8 cellular contexts compared by ENCODE assay signal in genomic region chr10:15106352-15107013, GRCh38. TPM values are rescaled to one million over a fixed set of nuclear protein-coding genes. Genes with fewer than 3 reads are reported as not detected.
DNase-seq lines count a peak whose midpoint lies in the region; ATAC-seq lines count a peak whose summit lies in the region.

No MANE protein-coding gene starts in this region.

- intact Hi-C loops in Right ventricle myocardium inferior (cut with DNase I) (loop anchor here (5.0 to 10.0 kb wide), 2 partner anchors 272 to 609 kb away; partner anchors contain the start of genes CDNF, HSPA14 and MSANTD7), cardiac septum (cut with DNase I) (loop anchor here (5.0 kb wide), 1 partner anchor 609 kb away; no protein-coding TSS in a partner anchor)

- ATAC-seq in Right ventricle myocardium inferior (peak; percentile 77), HG03025 (IDR thresholded peaks at IDR 0.05; ENCODE audit: low FRiP score, unreplicated experiment) (peak; percentile 69)

- DNase-seq in Right ventricle myocardium inferior (ENCODE audit: missing footprints) (peak; percentile 84), cardiac septum (ENCODE audit: low spot score) (no peak), NCI-H526 treated with DMSO at 0.1 percent for 48 hours (lab: John Stamatoyannopoulos, UW) (peak; percentile 8), dermis blood vessel endothelial cell (peak; percentile 85), medulla oblongata (ENCODE audit: extremely low spot score) (peak; percentile 78)
- peak; percentile 30 to 63 for DNase-seq in activated CD4-positive, alpha-beta T cell treated with anti-CD3 and anti-CD28 coated beads, Interleukin-2, amount 50 U/mL, for 24 hours (ENCODE audit: low read depth in 1 of 2, low spot score in 1 of 2)
- peak; percentile 37 to 40 for DNase-seq in stimulated activated CD8-positive, alpha-beta memory T cell treated with anti-CD3 and anti-CD28 coated beads, Interleukin-15, amount 100 ng/mL, for 48 hours (ENCODE audit: low read depth in 2 of 2)

RNA-seq across cellular contexts. Expression of gene RPP38, which starts 9.3 kb away (rescaled TPM):
- total RNA-seq in Right ventricle myocardium inferior (9.1 TPM), cardiac septum (8.0 TPM), dermis blood vessel endothelial cell (12.3 and 12.8 TPM in 2 replicates)

RNA-seq across cellular contexts. Expression of gene ACBD7, which starts 17.9 kb away (rescaled TPM):
- not detected for total RNA-seq in Right ventricle myocardium inferior
- total RNA-seq in cardiac septum: not detected
- 0.85 and 6.0 TPM in 2 replicates for total RNA-seq in dermis blood vessel endothelial cell
